ENCODE assay signal across 11 cellular contexts in the genomic region with DNA sequence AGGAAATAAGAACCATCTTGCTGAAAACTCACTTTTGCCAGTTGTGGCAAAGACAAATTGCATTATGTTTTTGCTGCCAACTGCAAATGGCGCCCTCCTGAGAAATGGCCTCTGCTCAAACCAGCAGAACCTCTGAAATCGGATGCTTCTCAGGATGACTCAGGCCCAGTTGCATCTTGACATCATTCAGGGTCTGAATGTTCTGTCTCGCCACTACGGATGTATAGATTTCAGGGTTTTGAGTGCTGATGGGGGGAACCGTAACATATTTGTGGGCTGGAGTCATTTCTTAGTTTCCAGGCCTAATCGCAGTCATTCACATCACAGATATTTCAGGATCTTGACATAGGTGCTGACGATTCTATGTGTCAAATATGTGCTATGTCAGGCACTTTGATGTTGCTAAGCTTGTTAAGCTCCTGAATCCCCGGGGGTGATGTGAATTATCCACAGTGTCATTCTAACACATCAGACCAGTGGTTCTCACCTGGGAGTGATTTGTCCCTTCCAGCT.
DNase-seq lines count a peak whose midpoint lies in the region; ATAC-seq and TF ChIP-seq lines count a peak whose summit lies in the region.
"Had no signal": no experiment of that assay in that cellular context is flagged by ENCODE, and none has a peak within 500 bp of the region (broad histone marks: within the 10 kb centered on the region; RNA-seq: fewer than 3 reads in every experiment).

No MANE protein-coding gene starts in this region.

- H3K27me3 Mint-ChIP-seq in activated CD8-positive, alpha-beta memory T cell treated with anti-CD3 and anti-CD28 coated beads, Interleukin-2, amount 10 ng/mL, durations not matched to agents 7 days and 5 days, result peaks cover 3% of the 10 kb centered on the region
- H3K27me3 Mint-ChIP-seq in chondrocyte (ENCODE audit: low read depth), result no peaks in the 10 kb centered on the region

- H3K4me1 Mint-ChIP-seq in activated CD8-positive, alpha-beta memory T cell treated with anti-CD3 and anti-CD28 coated beads, Interleukin-2, amount 10 ng/mL, durations not matched to agents 7 days and 5 days, result peaks cover 41% of the 10 kb centered on the region
- peaks cover 43% of the 10 kb centered on the region for H3K4me1 Mint-ChIP-seq in chondrocyte (ENCODE audit: low read depth)
- H3K4me1 Mint-ChIP-seq: neural crest cell had no signal

- H3K27ac Mint-ChIP-seq in activated CD8-positive, alpha-beta memory T cell treated with anti-CD3 and anti-CD28 coated beads, Interleukin-2, amount 10 ng/mL, durations not matched to agents 7 days and 5 days, result peak overlapping the region; percentile 74
- H3K27ac Mint-ChIP-seq in chondrocyte (ENCODE audit: unreplicated experiment), result peak overlapping the region; percentile 96

- no peaks in the 10 kb centered on the region for H3K9me3 ChIP-seq in HUES48 (ENCODE audit: control insufficient read depth, insufficient read depth, low read length)
- H3K9me3 ChIP-seq in heart right ventricle, result no peaks in the 10 kb centered on the region

- TF ChIP-seq CTCF in chondrocyte (IDR thresholded peaks at IDR 0.05) (peak; percentile 54), heart right ventricle (IDR thresholded peaks at IDR 0.05) (no peak)

- H3K4me3 ChIP-seq in HUES48 (ENCODE audit: low read depth, low read length), result no peak overlapping the region
- H3K4me3 ChIP-seq in heart right ventricle, result no peak overlapping the region
- H3K4me3 ChIP-seq: dorsolateral prefrontal cortex had no signal

- no peaks in the 10 kb centered on the region for H3K36me3 Mint-ChIP-seq in activated CD8-positive, alpha-beta memory T cell treated with anti-CD3 and anti-CD28 coated beads, Interleukin-2, amount 10 ng/mL, durations not matched to agents 7 days and 5 days
- H3K36me3 Mint-ChIP-seq in chondrocyte (ENCODE audit: low read depth), result no peaks in the 10 kb centered on the region

- H3K9ac ChIP-seq in HUES48 (ENCODE audit: low read depth, low read length), result no peak overlapping the region

- H3K36me3 ChIP-seq in HUES48 (ENCODE audit: control insufficient read depth, insufficient read depth, low read length), result no peaks in the 10 kb centered on the region
- H3K36me3 ChIP-seq in heart right ventricle, result no peaks in the 10 kb centered on the region

- CTCF ChIA-PET in activated CD8-positive, alpha-beta memory T cell treated with anti-CD3 and anti-CD28 coated beads, Interleukin-2, amount 10 ng/mL, durations not matched to agents 7 days and 5 days (lab: Charles Lee), result interaction anchor here (0.7 to 0.8 kb wide), 2 partner anchors 9 to 260 kb away, joined by 3 read pairs; no protein-coding TSS in a partner anchor

- H3K27ac ChIP-seq in HUES48 (ENCODE audit: low read depth, low read length) (peak overlapping the region; percentile 31), heart right ventricle (no peak overlapping the region)
- H3K27ac ChIP-seq: dorsolateral prefrontal cortex had no signal

- no peaks in the 10 kb centered on the region for H3K9me3 Mint-ChIP-seq in activated CD8-positive, alpha-beta memory T cell treated with anti-CD3 and anti-CD28 coated beads, Interleukin-2, amount 10 ng/mL, durations not matched to agents 7 days and 5 days (ENCODE audit: low read depth)
- H3K9me3 Mint-ChIP-seq in chondrocyte (ENCODE audit: low read depth), result no peaks in the 10 kb centered on the region
- H3K9me3 Mint-ChIP-seq: neural crest cell had no signal

- H3K4me1 ChIP-seq in HUES48 (ENCODE audit: control insufficient read depth, insufficient read depth, low read length), result no peaks in the 10 kb centered on the region
- H3K4me1 ChIP-seq in heart right ventricle, result peaks cover 0 to 7% (median 0%) of the 10 kb centered on the region in 9 donors

- H3K4me3 Mint-ChIP-seq in activated CD8-positive, alpha-beta memory T cell treated with anti-CD3 and anti-CD28 coated beads, Interleukin-2, amount 10 ng/mL, durations not matched to agents 7 days and 5 days, result no peak overlapping the region
- no peak overlapping the region for H3K4me3 Mint-ChIP-seq in chondrocyte (ENCODE audit: unreplicated experiment)
- H3K4me3 Mint-ChIP-seq: neural crest cell had no signal

- peak; percentile 92 for ATAC-seq in activated CD8-positive, alpha-beta memory T cell treated with anti-CD3 and anti-CD28 coated beads, Interleukin-2, amount 10 ng/mL, durations not matched to agents 7 days and 5 days
- ATAC-seq in heart right ventricle, result no peak

- peak; percentile 82 for DNase-seq in activated CD8-positive, alpha-beta memory T cell treated with anti-CD3 and anti-CD28 coated beads, Interleukin-2, amount 10 ng/mL, durations not matched to agents 7 days and 5 days
- no peak for DNase-seq in activated CD8-positive, alpha-beta memory T cell treated with anti-CD3 and anti-CD28 coated beads for 24 hours
- DNase-seq in chondrocyte (ENCODE audit: low spot score) (no peak), anterior cingulate cortex (lab: John Stamatoyannopoulos, UW) (no peak), heart right ventricle (no peak)
- peak; percentile 13 to 39 for DNase-seq in stimulated activated CD4-positive, alpha-beta T cell treated with anti-CD3 and anti-CD28 coated beads, Interleukin-4, amount 100 ng/mL, for 48 hours (ENCODE audit: low read depth in 2 of 2)
- DNase-seq in NK-92 treated with Interleukin-12 subunit alpha and Interleukin-12 subunit beta, amount 100 ng/mL, for 24 hours (lab: John Stamatoyannopoulos, UW), result no peak
- DNase-seq: C1 segment of cervical spinal cord, dorsolateral prefrontal cortex had no signal

- 64 to 65% methylated on average over 8 of the region's 8 CpGs for WGBS in heart right ventricle, 2 donors

- no peaks in the 10 kb centered on the region for H3K27me3 ChIP-seq in HUES48 (ENCODE audit: control insufficient read depth, insufficient read depth, low read length)
- peaks cover 0 to 12% (median 0%) of the 10 kb centered on the region in 7 donors for H3K27me3 ChIP-seq in heart right ventricle
- H3K27me3 ChIP-seq: dorsolateral prefrontal cortex had no signal

- intact Hi-C loops in heart right ventricle (cut with DNase I), result no loop called here

Comparison
In these comparisons a context has a peak if more than half of its experiments do, and no peak if none do; other contexts are left out.
1. DNase-seq: peak in activated CD8-positive, alpha-beta memory T cell treated with anti-CD3 and anti-CD28 coated beads, Interleukin-2, amount 10 ng/mL, durations not matched to agents 7 days and 5 days (single experiment) and stimulated activated CD4-positive, alpha-beta T cell treated with anti-CD3 and anti-CD28 coated beads, Interleukin-4, amount 100 ng/mL, for 48 hours (2 of 2); none in activated CD8-positive, alpha-beta memory T cell treated with anti-CD3 and anti-CD28 coated beads for 24 hours (single experiment), chondrocyte (single experiment), anterior cingulate cortex (0 of 58), NK-92 treated with Interleukin-12 subunit alpha and Interleukin-12 subunit beta, amount 100 ng/mL, for 24 hours (single experiment) and heart right ventricle (0 of 2).